ENCODE assay signal across 22 cellular contexts in the genomic region with DNA sequence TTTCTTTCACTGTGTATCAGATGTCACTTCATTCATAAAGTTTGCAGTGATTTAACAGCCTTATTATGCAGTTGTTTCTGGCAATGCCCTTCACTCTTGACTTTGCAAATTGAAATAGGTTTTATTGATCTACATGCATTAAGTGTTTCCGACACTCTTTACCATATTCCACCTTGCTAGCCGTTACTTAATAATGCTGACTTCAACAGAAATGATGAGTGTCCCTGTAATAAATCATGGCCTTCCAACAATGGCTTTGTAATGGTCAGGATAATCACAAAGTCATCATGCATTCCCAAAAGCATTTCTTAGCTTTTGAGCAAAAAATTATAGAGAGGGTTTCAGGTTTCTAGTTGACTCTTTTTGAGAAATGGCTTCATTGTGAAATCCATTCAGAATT.
"Had no signal": no experiment of that assay in that cellular context is flagged by ENCODE, and none has a peak within 500 bp of the region (broad histone marks: within the 10 kb centered on the region; RNA-seq: fewer than 3 reads in every experiment).

No MANE protein-coding gene starts in this region.

- ATAC-seq: effector memory CD8-positive, alpha-beta T cell; gastrocnemius medialis; heart right ventricle; naive thymus-derived CD4-positive, alpha-beta T cell; psoas muscle; sciatic nerve; stimulated activated memory B cell treated with anti-CD40 and anti-IgM and Interleukin-4, amounts not matched to agents 10 μg/mL and 1 μg/mL and 100 μg/mL, for 72 hours; stimulated activated naive CD8-positive, alpha-beta T cell treated with anti-CD3 and anti-CD28 coated beads, Interleukin-15, amount 100 ng/mL, for 72 hours; upper lobe of right lung had no signal

- H3K4me1 ChIP-seq: esophagus muscularis mucosa, gastrocnemius medialis, heart right ventricle, psoas muscle, testis, tibial nerve, upper lobe of right lung had no signal

- H3K27me3 ChIP-seq: esophagus muscularis mucosa, gastrocnemius medialis, heart right ventricle, spleen, testis, tibial nerve, upper lobe of right lung had no signal

- H3K9me3 ChIP-seq: esophagus muscularis mucosa, gastrocnemius medialis, psoas muscle, testis, tibial nerve, upper lobe of right lung had no signal

- H3K27ac ChIP-seq: epithelial cell of prostate, esophagus muscularis mucosa, gastrocnemius medialis, heart right ventricle, psoas muscle, spleen, testis, tibial nerve, upper lobe of right lung had no signal

- H3K4me3 ChIP-seq: esophagus muscularis mucosa, gastrocnemius medialis, heart right ventricle, psoas muscle, spleen, testis, tibial nerve, upper lobe of right lung had no signal

- FAIRE-seq: islet of Langerhans had no signal

- DNase-seq: effector memory CD8-positive, alpha-beta T cell; gastrocnemius medialis; heart right ventricle; hypothalamus; kidney glomerular epithelial cell; naive thymus-derived CD4-positive, alpha-beta T cell; nephron progenitor cell; psoas muscle; retina; spleen; stimulated activated CD4-positive, alpha-beta T cell treated with anti-CD3 and anti-CD28 coated beads, Interleukin-15, amount 100 ng/mL, for 24 hours; stimulated activated CD4-positive, alpha-beta T cell treated with anti-CD3 and anti-CD28 coated beads, Interleukin-1b, Interleukin-23, amount 100 ng/mL, for 48 hours; stimulated activated CD4-positive, alpha-beta T cell treated with anti-CD3 and anti-CD28 coated beads, Interleukin-4, amount 100 ng/mL, for 24 hours; stimulated activated naive CD8-positive, alpha-beta T cell treated with anti-CD3 and anti-CD28 coated beads, Interleukin-15, amount 100 ng/mL, for 72 hours; testis; upper lobe of right lung had no signal

- H3K36me3 ChIP-seq: esophagus muscularis mucosa, gastrocnemius medialis, heart right ventricle, spleen, tibial nerve, upper lobe of right lung had no signal
